ENCODE assay signal across 13 cellular contexts in genomic region chr13:109874921-109875454, GRCh38.
DNase-seq lines count a peak whose midpoint lies in the region; ATAC-seq and TF ChIP-seq lines count a peak whose summit lies in the region.
"Had no signal": no experiment of that assay in that cellular context is flagged by ENCODE, and none has a peak within 500 bp of the region (broad histone marks: within the 10 kb centered on the region; RNA-seq: fewer than 3 reads in every experiment).

No MANE protein-coding gene starts in this region.

- H4K20me1 ChIP-seq in DND-41 (ENCODE audit: insufficient read depth, low read length), result no peaks in the 10 kb centered on the region

- H3K9me3 Mint-ChIP-seq in CD4-positive, alpha-beta T cell, result no peaks in the 10 kb centered on the region
- H3K9me3 Mint-ChIP-seq in T-helper 2 cell treated with Interferon-gamma antibody and Interleukin-4, amounts not matched to agents 5 μg/mL and 100 μg/mL, for 36 hours, result no peaks in the 10 kb centered on the region
- H3K9me3 Mint-ChIP-seq: natural killer cell had no signal

- peak; percentile 64 for ATAC-seq in DND-41 (ENCODE audit: insufficient read depth, low read depth)
- no peak for ATAC-seq in CD4-positive, alpha-beta T cell (ENCODE audit: poor library complexity)
- ATAC-seq: natural killer cell had no signal

- H3K36me3 Mint-ChIP-seq in CD4-positive, alpha-beta T cell (ENCODE audit: low read depth), result no peaks in the 10 kb centered on the region
- H3K36me3 Mint-ChIP-seq in T-helper 2 cell treated with Interferon-gamma antibody and Interleukin-4, amounts not matched to agents 5 μg/mL and 100 μg/mL, for 36 hours (ENCODE audit: low read depth), result no peaks in the 10 kb centered on the region
- H3K36me3 Mint-ChIP-seq: natural killer cell had no signal

- no peak overlapping the region for H3K9ac ChIP-seq in DND-41 (ENCODE audit: low read depth, low read length)

- no peak overlapping the region for H3K27ac Mint-ChIP-seq in CD4-positive, alpha-beta T cell
- no peak overlapping the region for H3K27ac Mint-ChIP-seq in T-helper 2 cell treated with Interferon-gamma antibody and Interleukin-4, amounts not matched to agents 5 μg/mL and 100 μg/mL, for 36 hours
- H3K27ac Mint-ChIP-seq: natural killer cell had no signal

- POLR2A ChIA-PET in CD4-positive, alpha-beta T cell (lab: Charles Lee), result no interaction called here

- H3K4me3 ChIP-seq in DND-41 (ENCODE audit: low read depth in 1 of 2, low read length in 2 of 2), result no peak overlapping the region
- no peak overlapping the region for H3K4me3 ChIP-seq in foreskin fibroblast (ENCODE audit: low read depth in 1 of 2, low read length in 2 of 2)
- no peak overlapping the region for H3K4me3 ChIP-seq in retinal pigment epithelial cell (ENCODE audit: low read length)
- H3K4me3 ChIP-seq: HAP-1, transverse colon had no signal

- H2AFZ ChIP-seq in DND-41 (ENCODE audit: low read depth, low read length), result 0 out of 2 replicates have a peak overlapping the region, but pooled peaks have one; percentile 5

- in situ Hi-C loops in SK-MEL-5 (cut with HindIII; ENCODE audit: low pct_unique_long_range_greater_than_20kb, low sequenced_read_pairs), result no loop called here

- H3K9me3 ChIP-seq in DND-41 (ENCODE audit: insufficient read depth, low read length, severe bottlenecking), result no peaks in the 10 kb centered on the region
- H3K9me3 ChIP-seq in CD4-positive, alpha-beta T cell (ENCODE audit: control insufficient read depth, low read length), result no peaks in the 10 kb centered on the region
- H3K9me3 ChIP-seq: HAP-1, transverse colon had no signal

- DNase-seq in DND-41 (no peak), SK-MEL-5 (ENCODE audit: low read depth, low spot score) (peak; percentile 20), foreskin fibroblast (peak; percentile 47 to 66), retinal pigment epithelial cell (ENCODE audit: low read depth) (peak; percentile 71), SHP77 (lab: John Stamatoyannopoulos, UW) (no peak), medulla oblongata (ENCODE audit: extremely low spot score) (no peak)
- DNase-seq in CD4-positive, alpha-beta T cell, result no peak
- DNase-seq in T-helper 2 cell treated with Interferon-gamma antibody and Interleukin-4, amounts not matched to agents 5 μg/mL and 100 μg/mL, for 36 hours (ENCODE audit: low spot score), result no peak
- DNase-seq: cerebellar nuclear complex, hypothalamus, natural killer cell, transverse colon had no signal

- no peaks in the 10 kb centered on the region for H3K4me1 Mint-ChIP-seq in CD4-positive, alpha-beta T cell (ENCODE audit: low read depth)
- H3K4me1 Mint-ChIP-seq in T-helper 2 cell treated with Interferon-gamma antibody and Interleukin-4, amounts not matched to agents 5 μg/mL and 100 μg/mL, for 36 hours (ENCODE audit: low read depth), result peaks cover 5% of the 10 kb centered on the region
- H3K4me1 Mint-ChIP-seq: natural killer cell had no signal

- intact Hi-C loops in CD4-positive, alpha-beta T cell (cut with DNase I, micrococcal nuclease), result no loop called here

- H3K79me2 ChIP-seq in DND-41 (ENCODE audit: insufficient read depth, low read length), result no peaks in the 10 kb centered on the region

- H3K4me1 ChIP-seq in DND-41 (ENCODE audit: insufficient read depth, low read length), result peaks cover 37% of the 10 kb centered on the region
- H3K4me1 ChIP-seq: HAP-1, transverse colon had no signal

- H3K27me3 ChIP-seq in DND-41 (ENCODE audit: insufficient read depth, low read length, poor library complexity), result no peaks in the 10 kb centered on the region
- peaks cover 4% of the 10 kb centered on the region for H3K27me3 ChIP-seq in CD4-positive, alpha-beta T cell (ENCODE audit: control insufficient read depth, insufficient read depth, low read length)
- H3K27me3 ChIP-seq: transverse colon had no signal

- CTCF ChIA-PET in CD4-positive, alpha-beta T cell (lab: Charles Lee), result no interaction called here

- TF ChIP-seq CTCF in DND-41 (IDR thresholded peaks at IDR 0.05; ENCODE audit: borderline replicate concordance, extremely low read depth, low read length, poor library complexity, severe bottlenecking) (no peak), foreskin fibroblast (IDR thresholded peaks at IDR 0.05; ENCODE audit: low read depth, low read length) (no peak), retinal pigment epithelial cell (conservative IDR thresholded peaks at IDR 0.05; ENCODE audit: low read depth, low read length) (no peak)
- no peak for TF ChIP-seq CTCF in CD4-positive, alpha-beta T cell (IDR thresholded peaks at IDR 0.05)

- peak overlapping the region; percentile 55 for H3K27ac ChIP-seq in DND-41 (ENCODE audit: low read length)
- H3K27ac ChIP-seq in CD4-positive, alpha-beta T cell (ENCODE audit: low read depth, low read length), result no peak overlapping the region
- H3K27ac ChIP-seq: transverse colon had no signal

- no peak overlapping the region for H3K4me3 Mint-ChIP-seq in CD4-positive, alpha-beta T cell
- H3K4me3 Mint-ChIP-seq in T-helper 2 cell treated with Interferon-gamma antibody and Interleukin-4, amounts not matched to agents 5 μg/mL and 100 μg/mL, for 36 hours, result no peak overlapping the region
- H3K4me3 Mint-ChIP-seq: natural killer cell had no signal

- H3K36me3 ChIP-seq in DND-41 (ENCODE audit: insufficient read depth, low read length), result no peaks in the 10 kb centered on the region
- H3K36me3 ChIP-seq: HAP-1, transverse colon had no signal

- no peak overlapping the region for H3K4me2 ChIP-seq in DND-41 (ENCODE audit: insufficient read depth, low read length)

- peaks cover 43% of the 10 kb centered on the region for H3K27me3 Mint-ChIP-seq in CD4-positive, alpha-beta T cell
- H3K27me3 Mint-ChIP-seq in T-helper 2 cell treated with Interferon-gamma antibody and Interleukin-4, amounts not matched to agents 5 μg/mL and 100 μg/mL, for 36 hours (ENCODE audit: low read depth), result peaks cover 10% of the 10 kb centered on the region

Comparison
In these comparisons a context has a peak if more than half of its experiments do, and no peak if none do; other contexts are left out.
1. DNase-seq: peak in SK-MEL-5 (single experiment), foreskin fibroblast (2 of 2) and retinal pigment epithelial cell (single experiment); none in DND-41 (single experiment), CD4-positive, alpha-beta T cell (0 of 10), T-helper 2 cell treated with Interferon-gamma antibody and Interleukin-4, amounts not matched to agents 5 μg/mL and 100 μg/mL, for 36 hours (single experiment), SHP77 (0 of 2) and medulla oblongata (single experiment).